In genomic region chr20:49398401-49399144, GRCh38 we compare ENCODE assay signal across 1 cellular context.
TF ChIP-seq lines count a peak whose summit lies in the region.

No MANE protein-coding gene starts in this region.

TF ChIP-seq in HCT116, 20 proteins besides CTCF, POLR2A, EP300 and RAD21 (continued from another document):
- TF ChIP-seq CEBPB (IDR thresholded peaks at IDR 0.05; ENCODE audit: low read depth) = no peak
- no peak for TF ChIP-seq POLR2AphosphoS5 (IDR thresholded peaks at IDR 0.05; ENCODE audit: low read depth, low read length)
- no peak for TF ChIP-seq ZNF274 (IDR thresholded peaks at IDR 0.05; ENCODE audit: low read depth, low read length)
- no peak for TF ChIP-seq SRF (IDR thresholded peaks at IDR 0.05; ENCODE audit: low read depth)
- TF ChIP-seq EZH2phosphoT487 (IDR thresholded peaks at IDR 0.05; ENCODE audit: borderline replicate concordance) = no peak
- TF ChIP-seq YY1 (IDR thresholded peaks at IDR 0.05; ENCODE audit: extremely low read depth, insufficient replicate concordance, low read depth, low read length) = no peak
- no peak for TF ChIP-seq EGR1 (IDR thresholded peaks at IDR 0.05; ENCODE audit: low read depth)
- no peak for TF ChIP-seq SP1 (IDR thresholded peaks at IDR 0.05; ENCODE audit: low read depth)
- TF ChIP-seq, protein P1, sequence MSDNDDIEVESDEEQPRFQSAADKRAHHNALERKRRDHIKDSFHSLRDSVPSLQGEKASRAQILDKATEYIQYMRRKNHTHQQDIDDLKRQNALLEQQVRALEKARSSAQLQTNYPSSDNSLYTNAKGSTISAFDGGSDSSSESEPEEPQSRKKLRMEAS (IDR thresholded peaks at IDR 0.05) = no peak
- no peak for TF ChIP-seq ZFX (IDR thresholded peaks at IDR 0.05)
- TF ChIP-seq TCF7L2 (IDR thresholded peaks at IDR 0.05; ENCODE audit: borderline replicate concordance, extremely low read depth, insufficient read depth, insufficient read length) = no peak
- TF ChIP-seq FOSL1 (IDR thresholded peaks at IDR 0.05; ENCODE audit: low read depth) = no peak
- TF ChIP-seq ELF1 (IDR thresholded peaks at IDR 0.05; ENCODE audit: borderline replicate concordance, low read depth) = no peak
